ENCODE assay signal across 1 cellular context in genomic region chr16:15811778-15812750, GRCh38.
TF ChIP-seq lines count a peak whose summit lies in the region.

No MANE protein-coding gene starts in this region.

TF ChIP-seq in GM23338, 12 proteins besides CTCF, POLR2A, EP300 and RAD21 (continued from another document):
- no peak for TF ChIP-seq ZNF462 (CRISPR knock-in tag; IDR thresholded peaks at IDR 0.05)
